In the genomic region with DNA sequence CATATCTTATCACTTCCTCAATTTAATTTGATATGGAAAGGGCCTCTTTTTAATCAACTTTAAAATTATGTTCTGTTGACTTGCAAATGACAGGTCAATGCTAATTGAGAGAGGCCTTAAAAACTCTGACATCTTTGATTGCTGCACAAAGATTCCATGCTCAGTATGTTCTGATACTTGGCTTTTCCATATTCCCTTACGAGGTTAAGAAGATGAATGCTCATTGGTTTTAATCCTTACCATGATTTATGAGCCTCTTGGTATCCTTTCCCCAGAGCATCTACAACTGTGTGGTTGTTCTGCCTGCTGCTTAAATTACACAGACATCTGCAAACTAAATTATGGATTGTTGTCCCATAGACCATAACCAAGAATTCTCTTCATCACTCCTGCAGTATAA, we compare ENCODE assay signal across 21 cellular contexts.
"Had no signal": no experiment of that assay in that cellular context is flagged by ENCODE, and none has a peak within 500 bp of the region (broad histone marks: within the 10 kb centered on the region; RNA-seq: fewer than 3 reads in every experiment).

No MANE protein-coding gene starts in this region.

- H3K27ac Mint-ChIP-seq: activated CD4-positive, alpha-beta memory T cell treated with anti-CD3 and anti-CD28 coated beads, Interleukin-2, amount 10 ng/mL, durations not matched to agents 7 days and 5 days; activated CD4-positive, alpha-beta T cell treated with anti-CD3 and anti-CD28 coated beads, Interleukin-2, amount 10 ng/mL, durations not matched to agents 7 days and 5 days; activated naive CD4-positive, alpha-beta T cell treated with anti-CD3 and anti-CD28 coated beads, Interleukin-2, amount 10 ng/mL, durations not matched to agents 7 days and 5 days; activated naive CD8-positive, alpha-beta T cell treated with anti-CD3 and anti-CD28 coated beads for 36 hours; activated T-helper 17 cell treated with anti-CD3 and anti-CD28 coated beads, Interleukin-2, amount 50 U/mL, for 72 hours; dendritic cell treated with granulocyte-macrophage colony-stimulating factor and Interleukin-4, amounts not matched to agents 40 ng/mL and 50 ng/mL, for 4 days; T-cell had no signal

- H3K36me3 Mint-ChIP-seq: activated naive CD4-positive, alpha-beta T cell treated with anti-CD3 and anti-CD28 coated beads, Interleukin-2, amount 10 ng/mL, durations not matched to agents 7 days and 5 days; activated naive CD8-positive, alpha-beta T cell treated with anti-CD3 and anti-CD28 coated beads for 36 hours; T-cell had no signal

- H3K9me3 Mint-ChIP-seq: dendritic cell treated with granulocyte-macrophage colony-stimulating factor and Interleukin-4, amounts not matched to agents 40 ng/mL and 50 ng/mL, for 4 days had no signal

- ATAC-seq: activated T-helper 17 cell treated with anti-CD3 and anti-CD28 coated beads, Interleukin-2, amount 50 U/mL, for 72 hours; T-cell had no signal

- DNase-seq: activated CD4-positive, alpha-beta memory T cell treated with anti-CD3 and anti-CD28 coated beads, Interleukin-2, amount 10 ng/mL, durations not matched to agents 7 days and 5 days; activated CD4-positive, alpha-beta T cell treated with anti-CD3 and anti-CD28 coated beads, Interleukin-2, amount 10 ng/mL, durations not matched to agents 7 days and 5 days; activated CD4-positive, CD25-positive, alpha-beta regulatory T cell; activated gamma-delta T cell treated with Interleukin-2 at 50 U/mL for 16 hours; activated naive CD4-positive, alpha-beta T cell treated with anti-CD3 and anti-CD28 coated beads, Interleukin-2, amount 10 ng/mL, durations not matched to agents 7 days and 5 days; activated naive CD8-positive, alpha-beta T cell treated with anti-CD3 and anti-CD28 coated beads for 36 hours; activated T-cell treated with anti-CD3 and anti-CD28 coated beads for 4 hours; activated T-cell treated with anti-CD3 and anti-CD28 coated beads, Interleukin-2, amount 50 U/mL, for 48 hours; cerebellar nuclear complex; Karpas-422; NCI-H1105 treated with DMSO at 0.1 percent for 48 hours; NCI-H1694; NCI-H2029 treated with DMSO at 0.1 percent for 48 hours; NCI-H226; NCI-H510A; SHP77 treated with DMSO at 0.1 percent for 48 hours; T-cell; T-helper 2 cell; T1000 had no signal

- H3K4me1 Mint-ChIP-seq: activated CD4-positive, alpha-beta memory T cell treated with anti-CD3 and anti-CD28 coated beads, Interleukin-2, amount 10 ng/mL, durations not matched to agents 7 days and 5 days; activated CD4-positive, alpha-beta T cell treated with anti-CD3 and anti-CD28 coated beads, Interleukin-2, amount 10 ng/mL, durations not matched to agents 7 days and 5 days; activated naive CD4-positive, alpha-beta T cell treated with anti-CD3 and anti-CD28 coated beads, Interleukin-2, amount 10 ng/mL, durations not matched to agents 7 days and 5 days; activated naive CD8-positive, alpha-beta T cell treated with anti-CD3 and anti-CD28 coated beads for 36 hours; activated T-helper 17 cell treated with anti-CD3 and anti-CD28 coated beads, Interleukin-2, amount 50 U/mL, for 72 hours; T-cell had no signal

- H3K27me3 Mint-ChIP-seq: activated CD4-positive, alpha-beta memory T cell treated with anti-CD3 and anti-CD28 coated beads, Interleukin-2, amount 10 ng/mL, durations not matched to agents 7 days and 5 days; activated CD4-positive, alpha-beta T cell treated with anti-CD3 and anti-CD28 coated beads, Interleukin-2, amount 10 ng/mL, durations not matched to agents 7 days and 5 days; activated naive CD4-positive, alpha-beta T cell treated with anti-CD3 and anti-CD28 coated beads, Interleukin-2, amount 10 ng/mL, durations not matched to agents 7 days and 5 days; activated naive CD8-positive, alpha-beta T cell treated with anti-CD3 and anti-CD28 coated beads for 36 hours; activated T-helper 17 cell treated with anti-CD3 and anti-CD28 coated beads, Interleukin-2, amount 50 U/mL, for 72 hours; dendritic cell treated with granulocyte-macrophage colony-stimulating factor and Interleukin-4, amounts not matched to agents 40 ng/mL and 50 ng/mL, for 4 days; T-cell had no signal

- H3K4me3 Mint-ChIP-seq: activated CD4-positive, alpha-beta memory T cell treated with anti-CD3 and anti-CD28 coated beads, Interleukin-2, amount 10 ng/mL, durations not matched to agents 7 days and 5 days; activated CD4-positive, alpha-beta T cell treated with anti-CD3 and anti-CD28 coated beads, Interleukin-2, amount 10 ng/mL, durations not matched to agents 7 days and 5 days; activated naive CD4-positive, alpha-beta T cell treated with anti-CD3 and anti-CD28 coated beads, Interleukin-2, amount 10 ng/mL, durations not matched to agents 7 days and 5 days; activated naive CD8-positive, alpha-beta T cell treated with anti-CD3 and anti-CD28 coated beads for 36 hours; activated T-helper 17 cell treated with anti-CD3 and anti-CD28 coated beads, Interleukin-2, amount 50 U/mL, for 72 hours; dendritic cell treated with granulocyte-macrophage colony-stimulating factor and Interleukin-4, amounts not matched to agents 40 ng/mL and 50 ng/mL, for 4 days; T-cell had no signal
